8 cellular contexts compared by ENCODE assay signal in genomic region chr13:113562085-113562749, GRCh38. TPM values are rescaled to one million over a fixed set of nuclear protein-coding genes. Genes with fewer than 3 reads are reported as not detected.
DNase-seq lines count a peak whose midpoint lies in the region; ATAC-seq and TF ChIP-seq lines count a peak whose summit lies in the region.

No MANE protein-coding gene starts in this region.

- ATAC-seq in HG02588 (IDR thresholded peaks at IDR 0.05; ENCODE audit: unreplicated experiment), result no peak

- H3K4me2 ChIP-seq in DOHH2 (ENCODE audit: low read length), result no peak overlapping the region

- H3K27ac ChIP-seq in DOHH2 (ENCODE audit: low read depth, low read length), result no peak overlapping the region

- TF ChIP-seq CTCF in DOHH2 (IDR thresholded peaks at IDR 0.05; ENCODE audit: low read depth, low read length, poor library complexity, severe bottlenecking), result peak; percentile 80

- DNase-seq in HK-2 (ENCODE audit: unreplicated experiment) (peak; percentile 32), NOMO-1 treated with dmso at 0.1 percent for 144 hours (lab: John Stamatoyannopoulos, UW; ENCODE audit: unreplicated experiment) (peak; percentile 54), germinal center (ENCODE audit: low spot score) (peak; percentile 57), occipital lobe (lab: John Stamatoyannopoulos, UW) (peak; percentile 61)
- peak; percentile 28 for DNase-seq in activated naive CD4-positive, alpha-beta T cell treated with Interleukin-2 at 50 U/mL for 16 hours
- no peak for DNase-seq in central memory CD4-positive, alpha-beta T cell

- no peaks in the 10 kb centered on the region for H3K9me2 ChIP-seq in DOHH2 (replicated peaks; ENCODE audit: control insufficient read depth, low read length)

- H3K27me3 ChIP-seq in DOHH2 (ENCODE audit: control insufficient read depth, low read length), result no peaks in the 10 kb centered on the region

- H4K20me1 ChIP-seq in DOHH2 (ENCODE audit: control insufficient read depth, insufficient read depth, low read depth, low read length), result no peaks in the 10 kb centered on the region

- no peaks in the 10 kb centered on the region for H3K9me3 ChIP-seq in DOHH2 (ENCODE audit: control insufficient read depth, insufficient read depth, low read length)

- no peaks in the 10 kb centered on the region for H3F3A ChIP-seq in DOHH2 (ENCODE audit: control insufficient read depth, insufficient read depth)

- no peaks in the 10 kb centered on the region for H3K36me3 ChIP-seq in DOHH2 (ENCODE audit: control insufficient read depth, low read length)

- H3K4me1 ChIP-seq in DOHH2 (ENCODE audit: control insufficient read depth, low read length), result no peaks in the 10 kb centered on the region

- no peak overlapping the region for H3K4me3 ChIP-seq in DOHH2 (ENCODE audit: low read length)

- H3K79me2 ChIP-seq in DOHH2 (ENCODE audit: control insufficient read depth, low read length), result no peaks in the 10 kb centered on the region

RNA-seq across cellular contexts. Expression of gene TFDP1, which starts 22.3 kb away (rescaled TPM):
- 28.9 TPM for total RNA-seq in occipital lobe
